In the genomic region with DNA sequence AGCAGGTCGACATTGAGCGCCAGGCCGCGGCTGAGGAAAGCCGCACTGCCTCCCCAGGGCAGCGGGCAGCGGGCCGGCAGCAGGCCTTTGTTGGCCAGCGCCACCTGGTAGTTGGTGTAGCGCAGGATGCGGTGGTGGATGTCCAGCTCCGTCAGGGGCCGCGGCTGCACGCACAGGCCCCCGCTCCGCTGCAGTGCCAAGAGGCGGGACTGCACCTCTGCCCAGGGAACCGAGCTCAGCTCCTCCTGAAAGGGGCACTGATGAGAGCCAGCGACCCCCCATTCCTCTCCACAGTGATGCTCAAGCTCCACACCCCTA, we compare ENCODE assay signal across 11 cellular contexts. TPM values are rescaled to one million over a fixed set of nuclear protein-coding genes. Genes with fewer than 3 reads are reported as not detected.
DNase-seq lines count a peak whose midpoint lies in the region; ATAC-seq and TF ChIP-seq lines count a peak whose summit lies in the region.
"Had no signal": no experiment of that assay in that cellular context is flagged by ENCODE, and none has a peak within 500 bp of the region (broad histone marks: within the 10 kb centered on the region; RNA-seq: fewer than 3 reads in every experiment).

No MANE protein-coding gene starts in this region.

- no peak overlapping the region for H3K9ac ChIP-seq in trophoblast cell (ENCODE audit: low read length)

- H4K8ac ChIP-seq in trophoblast cell (ENCODE audit: low read depth, low read length) = no peak overlapping the region

- H4K91ac ChIP-seq in trophoblast cell (ENCODE audit: low read depth, low read length) = no peak overlapping the region

- H3K27me3 ChIP-seq in Peyer's patch (no peaks in the 10 kb centered on the region), esophagus squamous epithelium (peaks cover 0 to 73% (median 2%) of the 10 kb centered on the region in 4 donors), trophoblast cell (ENCODE audit: insufficient read depth, low read length) (peaks cover 15% of the 10 kb centered on the region)

- peaks cover 6 to 21% (median 15%) of the 10 kb centered on the region in 4 donors for H3K4me1 ChIP-seq in Peyer's patch
- peaks cover 14 to 45% (median 20%) of the 10 kb centered on the region in 3 donors for H3K4me1 ChIP-seq in esophagus squamous epithelium
- H3K4me1 ChIP-seq in trophoblast cell (ENCODE audit: control insufficient read depth in 1 of 2, insufficient read depth in 2 of 2, low read length in 2 of 2) = peaks cover 19 to 25% of the 10 kb centered on the region in 2 experiments

- H2BK12ac ChIP-seq in trophoblast cell (ENCODE audit: low read length) = peak overlapping the region; percentile 17

- intact Hi-C loops in esophagus squamous epithelium (cut with DNase I) = no loop called here

- H4K12ac ChIP-seq in trophoblast cell (ENCODE audit: low read depth, low read length) = no peak overlapping the region

- H3K18ac ChIP-seq in trophoblast cell (ENCODE audit: low read length) = no peak overlapping the region

- WGBS in esophagus squamous epithelium, 2 donors = 17 to 100% methylated on average over 1 of the region's 20 CpGs
- WGBS in trophoblast cell (ENCODE audit: extremely low coverage, insufficient coverage, insufficient read length) = no CpG with 5 or more reads among the region's 20 CpGs

- no peak overlapping the region for H3K14ac ChIP-seq in trophoblast cell (ENCODE audit: low read length)

- ATAC-seq in HG02798 (IDR thresholded peaks at IDR 0.05; ENCODE audit: poor library complexity, unreplicated experiment) (no peak), GM21529 (IDR thresholded peaks at IDR 0.05; ENCODE audit: unreplicated experiment) (no peak), omental fat pad (ENCODE audit: low FRiP score) (no peak)

- peak overlapping the region; percentile 32 for H2AK5ac ChIP-seq in trophoblast cell (ENCODE audit: low read length)

- H3K9me3 ChIP-seq in Peyer's patch (no peaks in the 10 kb centered on the region), esophagus squamous epithelium (no peaks in the 10 kb centered on the region), trophoblast cell (ENCODE audit: insufficient read depth, low read depth, low read length) (no peaks in the 10 kb centered on the region)

- TF ChIP-seq POLR2A in Peyer's patch (IDR thresholded peaks at IDR 0.05) (no peak), esophagus squamous epithelium (IDR thresholded peaks at IDR 0.05) (no peak)

- no peaks in the 10 kb centered on the region for H3K79me2 ChIP-seq in trophoblast cell (ENCODE audit: control insufficient read depth, insufficient read depth, low read length, poor library complexity)

- no peak overlapping the region for H2AFZ ChIP-seq in trophoblast cell (ENCODE audit: insufficient read depth, low read length, poor library complexity)

- H3K4me3 ChIP-seq in Peyer's patch (peak overlapping the region in 3 of 4 donors; percentile 36 to 43 (median 41)), esophagus squamous epithelium (peak overlapping the region in 3 of 4 donors; percentile 16 to 60 (median 38)), trophoblast cell (ENCODE audit: low read depth, low read length) (peak overlapping the region; percentile 18)

- no peak overlapping the region for H2BK5ac ChIP-seq in trophoblast cell (ENCODE audit: low read depth, low read length, poor library complexity)

- H3K79me1 ChIP-seq in trophoblast cell (ENCODE audit: low read length) = peaks cover 5% of the 10 kb centered on the region

- H3K23ac ChIP-seq in trophoblast cell (ENCODE audit: low read length) = no peak overlapping the region

- TF ChIP-seq CTCF in C4-2B (conservative IDR thresholded peaks at IDR 0.05) (no peak), Peyer's patch (IDR thresholded peaks at IDR 0.05) (no peak), esophagus squamous epithelium (IDR thresholded peaks at IDR 0.05) (no peak), omental fat pad (IDR thresholded peaks at IDR 0.05) (no peak)

- peak overlapping the region; percentile 92 for H3K27ac ChIP-seq in C4-2B
- no peak overlapping the region for H3K27ac ChIP-seq in Peyer's patch
- H3K27ac ChIP-seq in esophagus squamous epithelium = peak overlapping the region in 1 of 4 donors; percentile 6
- H3K27ac ChIP-seq in trophoblast cell (ENCODE audit: low read depth, low read length) = no peak overlapping the region
- H3K27ac ChIP-seq: epithelial cell of prostate had no signal

- peak overlapping the region; percentile 59 for H3K4me2 ChIP-seq in trophoblast cell (ENCODE audit: low read length)

- DNase-seq in Peyer's patch (no peak), esophagus squamous epithelium (lab: John Stamatoyannopoulos, UW) (no peak), trophoblast cell (no peak), anterior cingulate cortex (lab: John Stamatoyannopoulos, UW) (no peak), omental fat pad (ENCODE audit: low spot score) (no peak)

- H2BK120ac ChIP-seq in trophoblast cell (ENCODE audit: insufficient read depth, low read length, poor library complexity) = no peak overlapping the region

- no peak overlapping the region for H3K4ac ChIP-seq in trophoblast cell (ENCODE audit: low read depth, low read length)

- H3K36me3 ChIP-seq in Peyer's patch (no peaks in the 10 kb centered on the region), esophagus squamous epithelium (no peaks in the 10 kb centered on the region), trophoblast cell (ENCODE audit: control insufficient read depth in 1 of 2, insufficient read depth in 2 of 2, low read length in 2 of 2) (no peaks in the 10 kb centered on the region)

RNA-seq across cellular contexts. Expression of a gene that starts 5.2 kb away (rescaled TPM):
- total RNA-seq in Peyer's patch = under 1 TPM in 2 of 4 donors, not detected in 2; 0.27 to 0.28 TPM
- total RNA-seq in esophagus squamous epithelium = 10 to 100 TPM in 2 of 4 donors, 1 to 10 TPM in 2; 1.5 to 45.2 (median 12.8) TPM
- 27.9 and 32.3 TPM in 2 replicates for polyA plus RNA-seq in trophoblast cell (2013)
- under 1 TPM in 1 of 4 donors, not detected in 3; 0.46 TPM for total RNA-seq in omental fat pad
- total RNA-seq: Daoy, urinary bladder had no signal

RNA-seq across cellular contexts. Expression of a gene that starts 9.2 kb away (rescaled TPM):
- total RNA-seq in Peyer's patch = 10 to 100 TPM; 23.1 to 79.7 (median 42.7) TPM
- 10 to 100 TPM; 23.1 to 41.0 (median 26.1) TPM for total RNA-seq in esophagus squamous epithelium
- 21.2 and 23.5 TPM in 2 replicates for polyA plus RNA-seq in trophoblast cell (2013)
- 10 to 100 TPM; 25.5 to 39.4 (median 31.6) TPM for total RNA-seq in omental fat pad

RNA-seq across cellular contexts. Expression of a gene that starts 28.3 kb away (rescaled TPM):
- 10 to 100 TPM in 1 of 4 donors, 1 to 10 TPM in 3; 1.2 to 18.2 (median 5.4) TPM for total RNA-seq in Peyer's patch
- 1 to 10 TPM; 1.4 to 3.2 (median 2.2) TPM for total RNA-seq in esophagus squamous epithelium
- polyA plus RNA-seq in trophoblast cell (2013) = 3.1 and 3.4 TPM in 2 replicates
- 10 to 100 TPM; 11.2 to 75.3 (median 25.2) TPM for total RNA-seq in omental fat pad

RNA-seq across cellular contexts. Expression of a gene that starts 29.2 kb away (rescaled TPM):
- total RNA-seq in Peyer's patch = 10 to 100 TPM in 1 of 4 donors, 1 to 10 TPM in 3; 2.5 to 10.7 (median 5.0) TPM
- under 1 TPM in 2 of 4 donors, not detected in 2; 0.40 to 0.95 TPM for total RNA-seq in esophagus squamous epithelium
- polyA plus RNA-seq in trophoblast cell (2013) = 7.7 and 7.9 TPM in 2 replicates
- total RNA-seq in omental fat pad = 1 to 10 TPM; 1.6 to 3.2 (median 2.3) TPM

RNA-seq across cellular contexts. Expression of a gene that starts 38.6 kb away (rescaled TPM):
- total RNA-seq in Peyer's patch (10 to 100 TPM in 3 of 4 donors, 1 to 10 TPM in 1; 6.9 to 15.4 (median 13.8) TPM), esophagus squamous epithelium (10 to 100 TPM in 2 of 4 donors, 1 to 10 TPM in 2; 3.8 to 12.9 (median 8.6) TPM), omental fat pad (10 to 100 TPM in 1 of 4 donors, 1 to 10 TPM in 3; 6.1 to 10.4 (median 7.9) TPM)
- polyA plus RNA-seq in trophoblast cell (2013) = 22.3 and 22.9 TPM in 2 replicates
